In genomic region chr13:21871919-21872318, GRCh38 we compare ENCODE assay signal across 17 cellular contexts.
DNase-seq lines count a peak whose midpoint lies in the region; ATAC-seq and TF ChIP-seq lines count a peak whose summit lies in the region.
"Had no signal": no experiment of that assay in that cellular context is flagged by ENCODE, and none has a peak within 500 bp of the region (broad histone marks: within the 10 kb centered on the region; RNA-seq: fewer than 3 reads in every experiment).

No MANE protein-coding gene starts in this region.

- H3K4me3 ChIP-seq in lung: no peak overlapping the region

- 66 to 80% methylated on average over 5 of the region's 5 CpGs for WGBS in lung, 2 donors

- CTCF ChIA-PET in RWPE1 (lab: Yijun Ruan, JAX): no interaction called here

- H3K36me3 ChIP-seq in lung (ENCODE audit: control insufficient read depth in 2 of 2, insufficient read depth in 2 of 2, low read length in 2 of 2): no peaks in the 10 kb centered on the region

- ATAC-seq in lung (ENCODE audit: insufficient read depth, low FRiP score): no peak
- ATAC-seq in HG02610 (IDR thresholded peaks at IDR 0.05; ENCODE audit: unreplicated experiment): no peak
- ATAC-seq: Panc1 had no signal

- no peaks in the 10 kb centered on the region for H3K9me3 ChIP-seq in lung (ENCODE audit: control insufficient read depth in 2 of 2, insufficient read depth in 1 of 2, low read length in 1 of 2)

- DNase-seq in RWPE1 (ENCODE audit: low spot score) (no peak), kidney tubule cell (ENCODE audit: low spot score) (peak; percentile 30), lung (ENCODE audit: low spot score) (peak; percentile 24), Ammon's horn (ENCODE audit: low spot score) (no peak), T-helper 9 cell (no peak), MV-4-11 (lab: John Stamatoyannopoulos, UW) (no peak)
- DNase-seq: DMS153, KBM-7, NCI-H1105 treated with DMSO at 0.1 percent for 48 hours, NCI-H146, NCI-H1930, NCI-H2107, NCI-H446 treated with DMSO at 0.1 percent for 48 hours, NCI-H526, SHP77 treated with DMSO at 0.1 percent for 48 hours had no signal

- POLR2A ChIA-PET in RWPE1 (lab: Yijun Ruan, JAX; ENCODE audit: low non-redundant PET): no interaction called here

- H3K27ac ChIP-seq in RWPE1 (peak overlapping the region; percentile 50; the same call in 1 of the 2 replicates), lung (ENCODE audit: low read depth in 1 of 2, low read length in 1 of 2) (no peak overlapping the region)

- no peaks in the 10 kb centered on the region for H3K4me1 ChIP-seq in lung (ENCODE audit: control insufficient read depth in 2 of 2, insufficient read depth in 2 of 2, low read length in 2 of 2)

- no peaks in the 10 kb centered on the region for H3K27me3 ChIP-seq in lung (ENCODE audit: control insufficient read depth, insufficient read depth)

- TF ChIP-seq CTCF in RWPE1 (conservative IDR thresholded peaks at IDR 0.05; ENCODE audit: low read depth) (no peak), lung (IDR thresholded peaks at IDR 0.05; ENCODE audit: control extremely low read depth, extremely low read depth) (no peak)

Comparison
In these comparisons a context has a peak if more than half of its experiments do, and no peak if none do; other contexts are left out.
1. DNase-seq: peak in kidney tubule cell (single experiment) and lung (single experiment); none in RWPE1 (single experiment), Ammon's horn (single experiment), T-helper 9 cell (single experiment) and MV-4-11 (single experiment).